ENCODE assay signal across 1 cellular context in the genomic region with DNA sequence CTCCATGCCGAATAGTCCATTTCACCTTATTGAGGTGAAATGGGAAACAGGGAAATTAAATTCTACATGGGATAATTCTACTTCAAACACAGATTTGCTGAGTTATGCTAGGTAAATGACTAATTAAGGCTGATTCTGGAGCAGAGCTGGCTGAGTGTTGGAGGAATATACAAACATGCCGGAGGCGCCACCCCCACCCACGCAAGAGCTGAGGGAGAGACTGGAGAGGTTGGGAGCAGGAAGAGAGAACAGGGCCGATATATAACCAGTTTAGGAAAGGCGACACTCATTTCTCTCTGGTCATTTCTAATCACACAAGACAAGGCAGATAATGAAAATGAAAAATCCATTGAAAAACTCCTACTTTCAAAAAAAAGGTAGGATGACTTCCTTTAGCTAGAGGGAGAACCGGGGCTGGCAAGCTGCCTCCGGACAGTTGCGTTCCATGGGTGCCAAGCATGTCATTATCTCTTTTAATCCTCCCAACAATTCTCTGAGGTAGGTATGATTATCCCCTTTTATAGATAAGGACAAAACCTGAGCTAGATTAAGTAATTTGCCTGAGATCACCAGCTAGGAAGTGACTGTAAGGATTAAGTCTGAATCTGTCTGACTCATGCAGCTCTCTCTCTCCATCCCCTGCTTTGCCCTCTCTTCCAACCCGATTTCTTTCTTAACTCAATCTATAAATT.
TF ChIP-seq lines count a peak whose summit lies in the region.

No MANE protein-coding gene starts in this region.

TF ChIP-seq in HEK293, 187 proteins besides CTCF, POLR2A, EP300 and RAD21 (continued from another document):
- TF ChIP-seq KLF1 (tag by site-specific recombination; IDR thresholded peaks at IDR 0.05): no peak
- TF ChIP-seq ZNF626 (tag by site-specific recombination; IDR thresholded peaks at IDR 0.05): no peak
- no peak for TF ChIP-seq ZNF530 (tag by site-specific recombination; IDR thresholded peaks at IDR 0.05; ENCODE audit: low read depth)
- TF ChIP-seq ZNF707 (tag by site-specific recombination; IDR thresholded peaks at IDR 0.05): no peak
- no peak for TF ChIP-seq REPIN1 (tag by site-specific recombination; IDR thresholded peaks at IDR 0.05; ENCODE audit: low read depth)
- TF ChIP-seq ZNF324 (tag by site-specific recombination; IDR thresholded peaks at IDR 0.05): no peak
- no peak for TF ChIP-seq BCL11A (tag by site-specific recombination; IDR thresholded peaks at IDR 0.05; ENCODE audit: low read depth)
- TF ChIP-seq ZFHX2 (tag by site-specific recombination; conservative IDR thresholded peaks at IDR 0.05): peak; percentile 80
- no peak for TF ChIP-seq ZNF621 (tag by site-specific recombination; IDR thresholded peaks at IDR 0.05)
- TF ChIP-seq ZNF214 (tag by site-specific recombination; IDR thresholded peaks at IDR 0.05; ENCODE audit: borderline replicate concordance): no peak
- TF ChIP-seq ZNF76 (tag by site-specific recombination; IDR thresholded peaks at IDR 0.05; ENCODE audit: borderline replicate concordance, low read depth): no peak
- TF ChIP-seq PRDM2 (tag by site-specific recombination; IDR thresholded peaks at IDR 0.05; ENCODE audit: borderline replicate concordance): no peak
- no peak for TF ChIP-seq ZNF175 (tag by site-specific recombination; IDR thresholded peaks at IDR 0.05)
- TF ChIP-seq ZNF157 (tag by site-specific recombination; IDR thresholded peaks at IDR 0.05): no peak
- TF ChIP-seq ZNF558 (tag by site-specific recombination; IDR thresholded peaks at IDR 0.05): no peak
- TF ChIP-seq HOXC10 (CRISPR knock-in tag; IDR thresholded peaks at IDR 0.05): no peak
- TF ChIP-seq ZNF266 (tag by site-specific recombination; IDR thresholded peaks at IDR 0.05; ENCODE audit: low read depth): no peak
- no peak for TF ChIP-seq ZNF423 (tag by site-specific recombination; IDR thresholded peaks at IDR 0.05)
- TF ChIP-seq ZNF785 (tag by site-specific recombination; IDR thresholded peaks at IDR 0.05): no peak
- TF ChIP-seq, protein P1, sequence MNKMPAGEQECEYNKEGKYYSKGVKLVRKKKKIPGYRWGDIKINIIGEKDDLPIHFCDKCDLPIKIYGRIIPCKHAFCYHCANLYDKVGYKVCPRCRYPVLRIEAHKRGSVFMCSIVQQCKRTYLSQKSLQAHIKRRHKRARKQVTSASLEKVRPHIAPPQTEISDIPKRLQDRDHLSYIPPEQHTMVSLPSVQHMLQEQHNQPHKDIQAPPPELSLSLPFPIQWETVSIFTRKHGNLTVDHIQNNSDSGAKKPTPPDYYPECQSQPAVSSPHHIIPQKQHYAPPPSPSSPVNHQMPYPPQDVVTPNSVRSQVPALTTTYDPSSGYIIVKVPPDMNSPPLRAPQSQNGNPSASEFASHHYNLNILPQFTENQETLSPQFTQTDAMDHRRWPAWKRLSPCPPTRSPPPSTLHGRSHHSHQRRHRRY (tag by site-specific recombination; IDR thresholded peaks at IDR 0.05): no peak
- no peak for TF ChIP-seq ZNF311 (tag by site-specific recombination; IDR thresholded peaks at IDR 0.05; ENCODE audit: borderline replicate concordance)
- 0 out of 2 replicates have a peak, but pooled peaks have one; percentile 38 for TF ChIP-seq ZNF10 (tag by site-specific recombination; IDR thresholded peaks at IDR 0.05)
- TF ChIP-seq HOXA7 (CRISPR knock-in tag; IDR thresholded peaks at IDR 0.05; ENCODE audit: borderline replicate concordance): no peak
- TF ChIP-seq, protein P2, sequence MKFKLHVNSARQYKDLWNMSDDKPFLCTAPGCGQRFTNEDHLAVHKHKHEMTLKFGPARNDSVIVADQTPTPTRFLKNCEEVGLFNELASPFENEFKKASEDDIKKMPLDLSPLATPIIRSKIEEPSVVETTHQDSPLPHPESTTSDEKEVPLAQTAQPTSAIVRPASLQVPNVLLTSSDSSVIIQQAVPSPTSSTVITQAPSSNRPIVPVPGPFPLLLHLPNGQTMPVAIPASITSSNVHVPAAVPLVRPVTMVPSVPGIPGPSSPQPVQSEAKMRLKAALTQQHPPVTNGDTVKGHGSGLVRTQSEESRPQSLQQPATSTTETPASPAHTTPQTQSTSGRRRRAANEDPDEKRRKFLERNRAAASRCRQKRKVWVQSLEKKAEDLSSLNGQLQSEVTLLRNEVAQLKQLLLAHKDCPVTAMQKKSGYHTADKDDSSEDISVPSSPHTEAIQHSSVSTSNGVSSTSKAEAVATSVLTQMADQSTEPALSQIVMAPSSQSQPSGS (tag by site-specific recombination; IDR thresholded peaks at IDR 0.05; ENCODE audit: low read depth): no peak
- TF ChIP-seq ZXDB (tag by site-specific recombination; IDR thresholded peaks at IDR 0.05): peak; percentile 57
- TF ChIP-seq SETDB1 (IDR thresholded peaks at IDR 0.05; ENCODE audit: insufficient read length, low read length): no peak
- no peak for TF ChIP-seq YY1 (tag by site-specific recombination; IDR thresholded peaks at IDR 0.05)
- TF ChIP-seq ZNF580 (tag by site-specific recombination; IDR thresholded peaks at IDR 0.05): peak; percentile 66; the same call in 1 of the 2 replicates
- TF ChIP-seq ZSCAN4 (tag by site-specific recombination; IDR thresholded peaks at IDR 0.05): no peak
- TF ChIP-seq GFI1B (tag by site-specific recombination; IDR thresholded peaks at IDR 0.05): peak; percentile 44; the same call in 1 of the 2 replicates
- no peak for TF ChIP-seq ZNF792 (tag by site-specific recombination; IDR thresholded peaks at IDR 0.05)
- no peak for TF ChIP-seq ZNF658 (tag by site-specific recombination; IDR thresholded peaks at IDR 0.05)
- TF ChIP-seq ZNF561 (tag by site-specific recombination; IDR thresholded peaks at IDR 0.05; ENCODE audit: borderline replicate concordance): no peak
- peak; percentile 95 for TF ChIP-seq SP7 (tag by site-specific recombination; IDR thresholded peaks at IDR 0.05)
- peak; percentile 43; the same call in 1 of the 2 replicates for TF ChIP-seq BCL11B (tag by site-specific recombination; IDR thresholded peaks at IDR 0.05; ENCODE audit: low read depth)
- no peak for TF ChIP-seq GLIS2 (tag by site-specific recombination; IDR thresholded peaks at IDR 0.05)
- no peak for TF ChIP-seq ZSCAN23 (tag by site-specific recombination; IDR thresholded peaks at IDR 0.05)
- TF ChIP-seq ZNF776 (tag by site-specific recombination; IDR thresholded peaks at IDR 0.05; ENCODE audit: borderline replicate concordance): no peak
- no peak for TF ChIP-seq ZNF211 (tag by site-specific recombination; IDR thresholded peaks at IDR 0.05; ENCODE audit: low read depth)
- TF ChIP-seq, protein P3, sequence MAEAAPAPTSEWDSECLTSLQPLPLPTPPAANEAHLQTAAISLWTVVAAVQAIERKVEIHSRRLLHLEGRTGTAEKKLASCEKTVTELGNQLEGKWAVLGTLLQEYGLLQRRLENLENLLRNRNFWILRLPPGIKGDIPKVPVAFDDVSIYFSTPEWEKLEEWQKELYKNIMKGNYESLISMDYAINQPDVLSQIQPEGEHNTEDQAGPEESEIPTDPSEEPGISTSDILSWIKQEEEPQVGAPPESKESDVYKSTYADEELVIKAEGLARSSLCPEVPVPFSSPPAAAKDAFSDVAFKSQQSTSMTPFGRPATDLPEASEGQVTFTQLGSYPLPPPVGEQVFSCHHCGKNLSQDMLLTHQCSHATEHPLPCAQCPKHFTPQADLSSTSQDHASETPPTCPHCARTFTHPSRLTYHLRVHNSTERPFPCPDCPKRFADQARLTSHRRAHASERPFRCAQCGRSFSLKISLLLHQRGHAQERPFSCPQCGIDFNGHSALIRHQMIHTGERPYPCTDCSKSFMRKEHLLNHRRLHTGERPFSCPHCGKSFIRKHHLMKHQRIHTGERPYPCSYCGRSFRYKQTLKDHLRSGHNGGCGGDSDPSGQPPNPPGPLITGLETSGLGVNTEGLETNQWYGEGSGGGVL (tag by site-specific recombination; IDR thresholded peaks at IDR 0.05): peak; percentile 35; the same call in 1 of the 2 replicates
- no peak for TF ChIP-seq ZBTB44 (tag by site-specific recombination; IDR thresholded peaks at IDR 0.05)
- TF ChIP-seq ZNF133 (tag by site-specific recombination; IDR thresholded peaks at IDR 0.05): no peak
- TF ChIP-seq, protein P4, sequence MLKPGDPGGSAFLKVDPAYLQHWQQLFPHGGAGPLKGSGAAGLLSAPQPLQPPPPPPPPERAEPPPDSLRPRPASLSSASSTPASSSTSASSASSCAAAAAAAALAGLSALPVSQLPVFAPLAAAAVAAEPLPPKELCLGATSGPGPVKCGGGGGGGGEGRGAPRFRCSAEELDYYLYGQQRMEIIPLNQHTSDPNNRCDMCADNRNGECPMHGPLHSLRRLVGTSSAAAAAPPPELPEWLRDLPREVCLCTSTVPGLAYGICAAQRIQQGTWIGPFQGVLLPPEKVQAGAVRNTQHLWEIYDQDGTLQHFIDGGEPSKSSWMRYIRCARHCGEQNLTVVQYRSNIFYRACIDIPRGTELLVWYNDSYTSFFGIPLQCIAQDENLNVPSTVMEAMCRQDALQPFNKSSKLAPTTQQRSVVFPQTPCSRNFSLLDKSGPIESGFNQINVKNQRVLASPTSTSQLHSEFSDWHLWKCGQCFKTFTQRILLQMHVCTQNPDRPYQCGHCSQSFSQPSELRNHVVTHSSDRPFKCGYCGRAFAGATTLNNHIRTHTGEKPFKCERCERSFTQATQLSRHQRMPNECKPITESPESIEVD (tag by site-specific recombination; IDR thresholded peaks at IDR 0.05): peak; percentile 40; the same call in 1 of the 2 replicates
- TF ChIP-seq ZNF239 (tag by site-specific recombination; IDR thresholded peaks at IDR 0.05): no peak
- no peak for TF ChIP-seq ZNF37A (tag by site-specific recombination; IDR thresholded peaks at IDR 0.05)
- TF ChIP-seq ZNF830 (tag by site-specific recombination; IDR thresholded peaks at IDR 0.05; ENCODE audit: low read depth): no peak
